Comparison of ENCODE assay signal across 8 cellular contexts in the genomic region with DNA sequence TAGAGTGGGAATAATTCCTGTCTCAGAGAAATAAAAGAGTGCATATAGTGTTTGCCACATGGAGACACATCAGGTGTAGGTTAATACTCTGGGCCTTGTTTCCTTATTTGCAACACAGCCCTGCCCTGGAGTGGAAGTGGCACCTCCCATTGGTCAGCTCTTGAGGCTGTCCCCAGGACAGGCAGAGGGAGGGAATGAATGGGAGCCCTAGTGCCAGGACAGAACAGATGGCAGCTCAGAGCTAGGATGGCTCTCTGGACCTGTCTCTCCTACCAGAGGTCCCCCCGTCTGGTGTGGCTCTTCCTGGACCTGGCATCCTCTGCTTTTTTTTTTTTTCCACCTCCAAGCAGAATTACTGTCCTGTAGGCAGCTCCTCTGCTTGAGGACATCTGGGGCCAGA. TPM values are rescaled to one million over a fixed set of nuclear protein-coding genes. Genes with fewer than 3 reads are reported as not detected.
DNase-seq lines count a peak whose midpoint lies in the region; TF ChIP-seq lines count a peak whose summit lies in the region.

No MANE protein-coding gene starts in this region.

- in situ Hi-C loops in G401 (cut with HindIII; ENCODE audit: low sequenced_read_pairs), result no loop called here

- peak overlapping the region; percentile 64 for H3K4me3 Mint-ChIP-seq in progenitor cell of endocrine pancreas (ENCODE audit: low read depth)

- H3K4me1 Mint-ChIP-seq in progenitor cell of endocrine pancreas (ENCODE audit: low read depth), result peaks cover 32% of the 10 kb centered on the region

- H3K27ac Mint-ChIP-seq in progenitor cell of endocrine pancreas, result peak overlapping the region; percentile 86

- TF ChIP-seq CTCF in VCaP (conservative IDR thresholded peaks at IDR 0.05), result no peak
- no peak for TF ChIP-seq CTCF in fibroblast of pulmonary artery (IDR thresholded peaks at IDR 0.05; ENCODE audit: low read length, missing control alignments)
- no peak for TF ChIP-seq CTCF in progenitor cell of endocrine pancreas (IDR thresholded peaks at IDR 0.05; ENCODE audit: unreplicated experiment)

- H3K27me3 Mint-ChIP-seq in progenitor cell of endocrine pancreas, result no peaks in the 10 kb centered on the region

- H3K36me3 Mint-ChIP-seq in progenitor cell of endocrine pancreas (ENCODE audit: insufficient read depth), result no peaks in the 10 kb centered on the region

- H3K9me3 Mint-ChIP-seq in progenitor cell of endocrine pancreas (ENCODE audit: low read depth), result no peaks in the 10 kb centered on the region

- peak overlapping the region; percentile 65 for H3K4me3 ChIP-seq in fibroblast of pulmonary artery (replicated peaks; ENCODE audit: low read depth, low read length)

- DNase-seq in G401 (ENCODE audit: low spot score), result peak; percentile 98
- DNase-seq in fibroblast of pulmonary artery (ENCODE audit: low read depth), result no peak
- no peak for DNase-seq in progenitor cell of endocrine pancreas (ENCODE audit: low spot score, unreplicated experiment)
- DNase-seq in NCI-H1417 treated with DMSO at 0.1 percent for 48 hours (lab: John Stamatoyannopoulos, UW), result no peak
- no peak for DNase-seq in H4 (ENCODE audit: low spot score)
- DNase-seq in SK-N-DZ (ENCODE audit: low spot score), result no peak
- no peak for DNase-seq in middle frontal gyrus (ENCODE audit: extremely low spot score, low spot score)

- H3K27ac ChIP-seq in VCaP, result peak overlapping the region; percentile 62

RNA-seq across cellular contexts. Expression of gene LIMK2, which starts 35.6 kb away (rescaled TPM):
- total RNA-seq in G401 (2014; rRNA removed; shearing (Covaris generic)), result 49.9 and 58.0 TPM in 2 replicates
- total RNA-seq in progenitor cell of endocrine pancreas, result 41.9 and 44.7 TPM in 2 replicates
- 3.8 and 4.9 TPM in 2 replicates for total RNA-seq in H4 (2014; rRNA removed; shearing (Covaris generic))
- polyA plus RNA-seq in SK-N-DZ (2014; cell fraction: cytosol; rRNA removed), result 28.2 and 41.5 TPM in 2 replicates
- polyA plus RNA-seq in SK-N-DZ (2014; cell fraction: nucleus; rRNA removed), result 46.0 and 54.9 TPM in 2 replicates

RNA-seq across cellular contexts. Expression of gene PIK3IP1, which starts 44.6 kb away (rescaled TPM):
- 9.3 and 12.5 TPM in 2 replicates for total RNA-seq in G401 (2014; rRNA removed; shearing (Covaris generic))
- 6.2 and 7.6 TPM in 2 replicates for total RNA-seq in progenitor cell of endocrine pancreas
- 0.62 and 1.6 TPM in 2 replicates for total RNA-seq in H4 (2014; rRNA removed; shearing (Covaris generic))
- 9.4 and 10.6 TPM in 2 replicates for polyA plus RNA-seq in SK-N-DZ (2014; cell fraction: cytosol; rRNA removed)
- 10.7 and 12.1 TPM in 2 replicates for polyA plus RNA-seq in SK-N-DZ (2014; cell fraction: nucleus; rRNA removed)
